In genomic region chr17:74512624-74513084, GRCh38 we compare ENCODE assay signal across 1 cellular context.
A peak's percentile ranks its signal among the peaks of the same experiment; 100 is the strongest.
TF ChIP-seq lines count a peak whose summit lies in the region.

No MANE protein-coding gene starts in this region.

TF ChIP-seq in GM12878, 131 proteins besides CTCF, POLR2A, EP300 and RAD21:
- TF ChIP-seq SMAD1 (IDR thresholded peaks at IDR 0.05; ENCODE audit: low read depth, partially characterized antibody) = no peak
- TF ChIP-seq POLR2AphosphoS5 (IDR thresholded peaks at IDR 0.05; ENCODE audit: low read length) = no peak
- peak in 1 of 2 experiments; percentile 6; a peak in 1 of 3 replicates for TF ChIP-seq EGR1 (IDR thresholded peaks at IDR 0.05; ENCODE audit: borderline replicate concordance in 1 of 2, low read depth in 2 of 2, low read length in 2 of 2)
- TF ChIP-seq CREM (IDR thresholded peaks at IDR 0.05; ENCODE audit: low read depth) = peak; percentile 28; the same call in 1 of the 2 replicates
- TF ChIP-seq, protein P1, sequence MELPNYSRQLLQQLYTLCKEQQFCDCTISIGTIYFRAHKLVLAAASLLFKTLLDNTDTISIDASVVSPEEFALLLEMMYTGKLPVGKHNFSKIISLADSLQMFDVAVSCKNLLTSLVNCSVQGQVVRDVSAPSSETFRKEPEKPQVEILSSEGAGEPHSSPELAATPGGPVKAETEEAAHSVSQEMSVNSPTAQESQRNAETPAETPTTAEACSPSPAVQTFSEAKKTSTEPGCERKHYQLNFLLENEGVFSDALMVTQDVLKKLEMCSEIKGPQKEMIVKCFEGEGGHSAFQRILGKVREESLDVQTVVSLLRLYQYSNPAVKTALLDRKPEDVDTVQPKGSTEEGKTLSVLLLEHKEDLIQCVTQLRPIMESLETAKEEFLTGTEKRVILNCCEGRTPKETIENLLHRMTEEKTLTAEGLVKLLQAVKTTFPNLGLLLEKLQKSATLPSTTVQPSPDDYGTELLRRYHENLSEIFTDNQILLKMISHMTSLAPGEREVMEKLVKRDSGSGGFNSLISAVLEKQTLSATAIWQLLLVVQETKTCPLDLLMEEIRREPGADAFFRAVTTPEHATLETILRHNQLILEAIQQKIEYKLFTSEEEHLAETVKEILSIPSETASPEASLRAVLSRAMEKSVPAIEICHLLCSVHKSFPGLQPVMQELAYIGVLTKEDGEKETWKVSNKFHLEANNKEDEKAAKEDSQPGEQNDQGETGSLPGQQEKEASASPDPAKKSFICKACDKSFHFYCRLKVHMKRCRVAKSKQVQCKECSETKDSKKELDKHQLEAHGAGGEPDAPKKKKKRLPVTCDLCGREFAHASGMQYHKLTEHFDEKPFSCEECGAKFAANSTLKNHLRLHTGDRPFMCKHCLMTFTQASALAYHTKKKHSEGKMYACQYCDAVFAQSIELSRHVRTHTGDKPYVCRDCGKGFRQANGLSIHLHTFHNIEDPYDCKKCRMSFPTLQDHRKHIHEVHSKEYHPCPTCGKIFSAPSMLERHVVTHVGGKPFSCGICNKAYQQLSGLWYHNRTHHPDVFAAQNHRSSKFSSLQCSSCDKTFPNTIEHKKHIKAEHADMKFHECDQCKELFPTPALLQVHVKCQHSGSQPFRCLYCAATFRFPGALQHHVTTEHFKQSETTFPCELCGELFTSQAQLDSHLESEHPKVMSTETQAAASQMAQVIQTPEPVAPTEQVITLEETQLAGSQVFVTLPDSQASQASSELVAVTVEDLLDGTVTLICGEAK (IDR thresholded peaks at IDR 0.05; ENCODE audit: borderline replicate concordance) = no peak
- TF ChIP-seq BCL11A (IDR thresholded peaks at IDR 0.05; ENCODE audit: low read depth, low read length) = peak; percentile 46; the same call in 1 of the 2 replicates
- peak; percentile 63; the same call in 1 of the 2 replicates for TF ChIP-seq MTA2 (IDR thresholded peaks at IDR 0.05; ENCODE audit: low read depth)
- TF ChIP-seq FOXM1 (IDR thresholded peaks at IDR 0.05; ENCODE audit: low read depth, low read length) = no peak
- TF ChIP-seq CREB1 (IDR thresholded peaks at IDR 0.05; ENCODE audit: low read depth) = peak; percentile 64
- TF ChIP-seq NFIC (IDR thresholded peaks at IDR 0.05; ENCODE audit: low read depth, low read length) = peak; percentile 55; the same call in 1 of the 2 replicates
- TF ChIP-seq, protein P2, sequence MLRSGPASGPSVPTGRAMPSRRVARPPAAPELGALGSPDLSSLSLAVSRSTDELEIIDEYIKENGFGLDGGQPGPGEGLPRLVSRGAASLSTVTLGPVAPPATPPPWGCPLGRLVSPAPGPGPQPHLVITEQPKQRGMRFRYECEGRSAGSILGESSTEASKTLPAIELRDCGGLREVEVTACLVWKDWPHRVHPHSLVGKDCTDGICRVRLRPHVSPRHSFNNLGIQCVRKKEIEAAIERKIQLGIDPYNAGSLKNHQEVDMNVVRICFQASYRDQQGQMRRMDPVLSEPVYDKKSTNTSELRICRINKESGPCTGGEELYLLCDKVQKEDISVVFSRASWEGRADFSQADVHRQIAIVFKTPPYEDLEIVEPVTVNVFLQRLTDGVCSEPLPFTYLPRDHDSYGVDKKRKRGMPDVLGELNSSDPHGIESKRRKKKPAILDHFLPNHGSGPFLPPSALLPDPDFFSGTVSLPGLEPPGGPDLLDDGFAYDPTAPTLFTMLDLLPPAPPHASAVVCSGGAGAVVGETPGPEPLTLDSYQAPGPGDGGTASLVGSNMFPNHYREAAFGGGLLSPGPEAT (IDR thresholded peaks at IDR 0.05; ENCODE audit: low read depth) = peak; percentile 58; the same call in 1 of the 2 replicates
- TF ChIP-seq BMI1 (IDR thresholded peaks at IDR 0.05; ENCODE audit: borderline replicate concordance) = peak; percentile 43; the same call in 1 of the 2 replicates
- peak; percentile 67 for TF ChIP-seq IKZF1 (conservative IDR thresholded peaks at IDR 0.05)
- peak; percentile 54; the same call in 1 of the 2 replicates for TF ChIP-seq MEF2A (IDR thresholded peaks at IDR 0.05; ENCODE audit: insufficient read depth, low read depth, low read length)
- peak; percentile 68 for TF ChIP-seq DPF2 (IDR thresholded peaks at IDR 0.05)
- no peak for TF ChIP-seq MXI1 (IDR thresholded peaks at IDR 0.05; ENCODE audit: low read depth, low read length)
- peak; percentile 66; a peak in 2 of 4 replicates for TF ChIP-seq IKZF2 (IDR thresholded peaks at IDR 0.05)
- TF ChIP-seq ATF7 (IDR thresholded peaks at IDR 0.05; ENCODE audit: low read depth) = peak; percentile 66
- TF ChIP-seq, protein P3, sequence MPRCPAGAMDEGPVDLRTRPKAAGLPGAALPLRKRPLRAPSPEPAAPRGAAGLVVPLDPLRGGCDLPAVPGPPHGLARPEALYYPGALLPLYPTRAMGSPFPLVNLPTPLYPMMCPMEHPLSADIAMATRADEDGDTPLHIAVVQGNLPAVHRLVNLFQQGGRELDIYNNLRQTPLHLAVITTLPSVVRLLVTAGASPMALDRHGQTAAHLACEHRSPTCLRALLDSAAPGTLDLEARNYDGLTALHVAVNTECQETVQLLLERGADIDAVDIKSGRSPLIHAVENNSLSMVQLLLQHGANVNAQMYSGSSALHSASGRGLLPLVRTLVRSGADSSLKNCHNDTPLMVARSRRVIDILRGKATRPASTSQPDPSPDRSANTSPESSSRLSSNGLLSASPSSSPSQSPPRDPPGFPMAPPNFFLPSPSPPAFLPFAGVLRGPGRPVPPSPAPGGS (IDR thresholded peaks at IDR 0.05; ENCODE audit: borderline replicate concordance, insufficient read depth, low read depth, low read length, poor library complexity, severe bottlenecking) = no peak
- peak; percentile 58 for TF ChIP-seq SKIL (IDR thresholded peaks at IDR 0.05; ENCODE audit: low read depth, poor library complexity, severe bottlenecking)
- TF ChIP-seq ZBED1 (IDR thresholded peaks at IDR 0.05; ENCODE audit: borderline replicate concordance) = 0 out of 2 replicates have a peak, but pooled peaks have one; percentile 57
- TF ChIP-seq NR2F1 (conservative IDR thresholded peaks at IDR 0.05) = peak; percentile 55; the same call in 1 of the 2 replicates
- peak; percentile 21; the same call in 1 of the 2 replicates for TF ChIP-seq JUNB (IDR thresholded peaks at IDR 0.05)
- no peak for TF ChIP-seq TAF1 (IDR thresholded peaks at IDR 0.05; ENCODE audit: borderline replicate concordance, low read depth, low read length)
- no peak for TF ChIP-seq NKRF (conservative IDR thresholded peaks at IDR 0.05)
- peak; percentile 69 for TF ChIP-seq MEF2B (IDR thresholded peaks at IDR 0.05; ENCODE audit: partially characterized antibody, poor library complexity, severe bottlenecking)
- TF ChIP-seq, protein P4, sequence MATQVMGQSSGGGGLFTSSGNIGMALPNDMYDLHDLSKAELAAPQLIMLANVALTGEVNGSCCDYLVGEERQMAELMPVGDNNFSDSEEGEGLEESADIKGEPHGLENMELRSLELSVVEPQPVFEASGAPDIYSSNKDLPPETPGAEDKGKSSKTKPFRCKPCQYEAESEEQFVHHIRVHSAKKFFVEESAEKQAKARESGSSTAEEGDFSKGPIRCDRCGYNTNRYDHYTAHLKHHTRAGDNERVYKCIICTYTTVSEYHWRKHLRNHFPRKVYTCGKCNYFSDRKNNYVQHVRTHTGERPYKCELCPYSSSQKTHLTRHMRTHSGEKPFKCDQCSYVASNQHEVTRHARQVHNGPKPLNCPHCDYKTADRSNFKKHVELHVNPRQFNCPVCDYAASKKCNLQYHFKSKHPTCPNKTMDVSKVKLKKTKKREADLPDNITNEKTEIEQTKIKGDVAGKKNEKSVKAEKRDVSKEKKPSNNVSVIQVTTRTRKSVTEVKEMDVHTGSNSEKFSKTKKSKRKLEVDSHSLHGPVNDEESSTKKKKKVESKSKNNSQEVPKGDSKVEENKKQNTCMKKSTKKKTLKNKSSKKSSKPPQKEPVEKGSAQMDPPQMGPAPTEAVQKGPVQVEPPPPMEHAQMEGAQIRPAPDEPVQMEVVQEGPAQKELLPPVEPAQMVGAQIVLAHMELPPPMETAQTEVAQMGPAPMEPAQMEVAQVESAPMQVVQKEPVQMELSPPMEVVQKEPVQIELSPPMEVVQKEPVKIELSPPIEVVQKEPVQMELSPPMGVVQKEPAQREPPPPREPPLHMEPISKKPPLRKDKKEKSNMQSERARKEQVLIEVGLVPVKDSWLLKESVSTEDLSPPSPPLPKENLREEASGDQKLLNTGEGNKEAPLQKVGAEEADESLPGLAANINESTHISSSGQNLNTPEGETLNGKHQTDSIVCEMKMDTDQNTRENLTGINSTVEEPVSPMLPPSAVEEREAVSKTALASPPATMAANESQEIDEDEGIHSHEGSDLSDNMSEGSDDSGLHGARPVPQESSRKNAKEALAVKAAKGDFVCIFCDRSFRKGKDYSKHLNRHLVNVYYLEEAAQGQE (IDR thresholded peaks at IDR 0.05; ENCODE audit: low read depth, low read length) = no peak
- TF ChIP-seq BHLHE40 (IDR thresholded peaks at IDR 0.05; ENCODE audit: borderline replicate concordance in 1 of 2, low read depth in 2 of 2, low read length in 1 of 2) = peak in 1 of 2 experiments; percentile 14; a peak in 1 of 4 replicates
